19 cellular contexts compared by ENCODE assay signal in genomic region chr4:153271820-153272219, GRCh38.
"Had no signal": no experiment of that assay in that cellular context is flagged by ENCODE, and none has a peak within 500 bp of the region (broad histone marks: within the 10 kb centered on the region; RNA-seq: fewer than 3 reads in every experiment).

No MANE protein-coding gene starts in this region.

- DNase-seq: IMR-90, Karpas-422, KG1, MM.1S, NCI-H1092 treated with DMSO at 0.1 percent for 48 hours, NCI-H1436, NCI-H187, NCI-H2081, NCI-H2107, NCI-H2227 treated with DMSO at 0.1 percent for 48 hours, NCI-H524 treated with DMSO at 0.1 percent for 48 hours, NCI-H69, NCI-H774, Right ventricle myocardium superior, RPMI8226, SIG-M5 had no signal

- H3K27ac ChIP-seq: SJSA1, SK-N-MC had no signal

- ATAC-seq: HepG2 had no signal

- H3K9me3 ChIP-seq: SJSA1 had no signal

- H3K27me3 ChIP-seq: SJSA1 had no signal

- H3K4me3 ChIP-seq: SJSA1, SK-N-MC had no signal
